1 cellular context compared by ENCODE assay signal in genomic region chr16:8828541-8829165, GRCh38.
TF ChIP-seq lines count a peak whose summit lies in the region.

No MANE protein-coding gene starts in this region.

TF ChIP-seq in H1, 55 proteins besides CTCF, POLR2A, EP300 and RAD21:
- TF ChIP-seq TAF7 (optimal IDR thresholded peaks at IDR 0.05; ENCODE audit: borderline replicate concordance, low read depth, low read length), result no peak
- TF ChIP-seq JUN (IDR thresholded peaks at IDR 0.05; ENCODE audit: low read depth, low read length), result no peak
- TF ChIP-seq NANOG (IDR thresholded peaks at IDR 0.05; ENCODE audit: insufficient read depth, low read depth, low read length, poor library complexity, severe bottlenecking), result no peak
- no peak for TF ChIP-seq RNF2 (IDR thresholded peaks at IDR 0.05; ENCODE audit: borderline replicate concordance, low read depth, low read length, missing control alignments, poor library complexity, severe bottlenecking)
- TF ChIP-seq PHF8 (conservative IDR thresholded peaks at IDR 0.05; ENCODE audit: low read depth, low read length), result no peak
- no peak for TF ChIP-seq TBP (IDR thresholded peaks at IDR 0.05; ENCODE audit: low read depth, low read length)
- no peak for TF ChIP-seq KDM1A (IDR thresholded peaks at IDR 0.05; ENCODE audit: borderline replicate concordance, low read length)
- TF ChIP-seq TAF1 (IDR thresholded peaks at IDR 0.05; ENCODE audit: low read depth, low read length), result no peak
